In the genomic region with DNA sequence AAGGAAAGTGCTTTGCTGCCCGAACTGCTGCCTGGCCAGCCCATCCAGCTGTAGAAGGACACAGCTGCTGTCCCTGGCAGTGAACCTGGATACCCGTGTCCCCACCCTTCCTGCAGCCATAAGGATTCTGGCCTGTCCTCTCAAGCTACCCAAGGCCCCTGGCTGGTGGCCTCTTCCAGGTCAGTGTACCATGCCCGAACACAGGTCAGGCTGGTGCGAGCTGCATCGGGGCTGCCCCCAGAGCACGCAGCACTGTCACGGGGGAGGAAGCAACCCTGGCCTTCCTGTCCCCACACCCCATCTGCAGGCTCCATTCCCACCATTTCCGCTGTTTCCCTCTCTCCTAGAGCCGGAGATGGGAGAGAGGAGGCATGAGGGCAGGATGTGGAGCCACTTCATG, we compare ENCODE assay signal across 23 cellular contexts.
"Had no signal": no experiment of that assay in that cellular context is flagged by ENCODE, and none has a peak within 500 bp of the region (broad histone marks: within the 10 kb centered on the region; RNA-seq: fewer than 3 reads in every experiment).

No MANE protein-coding gene starts in this region.

- H3K4me3 Mint-ChIP-seq: activated CD4-positive, alpha-beta T cell treated with anti-CD3 and anti-CD28 coated beads for 36 hours; activated CD8-positive, alpha-beta memory T cell treated with anti-CD3 and anti-CD28 coated beads, Interleukin-2, amount 10 ng/mL, durations not matched to agents 7 days and 5 days; activated CD8-positive, alpha-beta T cell treated with anti-CD3 and anti-CD28 coated beads, Interleukin-2, amount 10 ng/mL, durations not matched to agents 7 days and 5 days; activated naive CD4-positive, alpha-beta T cell treated with anti-CD3 and anti-CD28 coated beads, Interleukin-2, amount 50 U/mL, for 24 hours; activated naive CD8-positive, alpha-beta T cell treated with anti-CD3 and anti-CD28 coated beads, Interleukin-2, amount 50 U/mL, for 24 hours; dendritic cell treated with granulocyte-macrophage colony-stimulating factor and Interleukin-4, amounts not matched to agents 40 ng/mL and 50 ng/mL, for 4 days; nephron; T-cell; type B pancreatic cell had no signal

- H3K9me3 Mint-ChIP-seq: activated naive CD4-positive, alpha-beta T cell treated with anti-CD3 and anti-CD28 coated beads, Interleukin-2, amount 50 U/mL, for 24 hours; dendritic cell treated with granulocyte-macrophage colony-stimulating factor and Interleukin-4, amounts not matched to agents 40 ng/mL and 50 ng/mL, for 4 days; nephron; T-cell; type B pancreatic cell had no signal

- H3K27ac ChIP-seq: esophagus muscularis mucosa, foreskin keratinocyte, left ventricle myocardium inferior, pancreas, psoas muscle, thoracic aorta, vagina had no signal

- DNase-seq: activated CD4-positive, alpha-beta T cell treated with anti-CD3 and anti-CD28 coated beads for 36 hours; activated CD4-positive, CD25-positive, alpha-beta regulatory T cell; activated CD8-positive, alpha-beta memory T cell treated with anti-CD3 and anti-CD28 coated beads, Interleukin-2, amount 10 ng/mL, durations not matched to agents 7 days and 5 days; activated CD8-positive, alpha-beta T cell treated with anti-CD3 and anti-CD28 coated beads, Interleukin-2, amount 10 ng/mL, durations not matched to agents 7 days and 5 days; activated naive CD8-positive, alpha-beta T cell treated with anti-CD3 and anti-CD28 coated beads, Interleukin-2, amount 50 U/mL, for 24 hours; amygdala; caudate nucleus; effector CD4-positive, alpha-beta T cell; foreskin keratinocyte; left ventricle myocardium inferior; mammary epithelial cell; psoas muscle; stimulated activated CD4-positive, alpha-beta T cell treated with anti-CD3 and anti-CD28 coated beads, Interleukin-2, amount 100 ng/mL, for 48 hours; stimulated activated naive CD4-positive, alpha-beta T cell treated with Interleukin-2 at 50 U/mL for 16 hours had no signal

- H3K27ac Mint-ChIP-seq: activated CD4-positive, alpha-beta T cell treated with anti-CD3 and anti-CD28 coated beads for 36 hours; activated CD8-positive, alpha-beta memory T cell treated with anti-CD3 and anti-CD28 coated beads, Interleukin-2, amount 10 ng/mL, durations not matched to agents 7 days and 5 days; activated CD8-positive, alpha-beta T cell treated with anti-CD3 and anti-CD28 coated beads, Interleukin-2, amount 10 ng/mL, durations not matched to agents 7 days and 5 days; activated naive CD8-positive, alpha-beta T cell treated with anti-CD3 and anti-CD28 coated beads, Interleukin-2, amount 50 U/mL, for 24 hours; dendritic cell treated with granulocyte-macrophage colony-stimulating factor and Interleukin-4, amounts not matched to agents 40 ng/mL and 50 ng/mL, for 4 days; nephron; T-cell; type B pancreatic cell had no signal

- H3K4me1 ChIP-seq: esophagus muscularis mucosa, foreskin keratinocyte, left ventricle myocardium inferior, pancreas, psoas muscle, vagina had no signal

- H3K27me3 ChIP-seq: esophagus muscularis mucosa, foreskin keratinocyte, pancreas, vagina had no signal

- H3K36me3 Mint-ChIP-seq: activated CD8-positive, alpha-beta memory T cell treated with anti-CD3 and anti-CD28 coated beads, Interleukin-2, amount 10 ng/mL, durations not matched to agents 7 days and 5 days had no signal

- H3K4me1 Mint-ChIP-seq: activated CD4-positive, alpha-beta T cell treated with anti-CD3 and anti-CD28 coated beads for 36 hours; activated CD8-positive, alpha-beta memory T cell treated with anti-CD3 and anti-CD28 coated beads, Interleukin-2, amount 10 ng/mL, durations not matched to agents 7 days and 5 days; activated naive CD4-positive, alpha-beta T cell treated with anti-CD3 and anti-CD28 coated beads, Interleukin-2, amount 50 U/mL, for 24 hours; nephron; T-cell had no signal

- H3K4me3 ChIP-seq: esophagus muscularis mucosa, left ventricle myocardium inferior, pancreas, psoas muscle, thoracic aorta, vagina had no signal

- H3K27me3 Mint-ChIP-seq: activated CD4-positive, alpha-beta T cell treated with anti-CD3 and anti-CD28 coated beads for 36 hours; activated CD8-positive, alpha-beta memory T cell treated with anti-CD3 and anti-CD28 coated beads, Interleukin-2, amount 10 ng/mL, durations not matched to agents 7 days and 5 days; activated naive CD4-positive, alpha-beta T cell treated with anti-CD3 and anti-CD28 coated beads, Interleukin-2, amount 50 U/mL, for 24 hours; T-cell; type B pancreatic cell had no signal

- ATAC-seq: activated CD4-positive, alpha-beta T cell treated with anti-CD3 and anti-CD28 coated beads for 36 hours; activated CD8-positive, alpha-beta memory T cell treated with anti-CD3 and anti-CD28 coated beads, Interleukin-2, amount 10 ng/mL, durations not matched to agents 7 days and 5 days; activated CD8-positive, alpha-beta T cell treated with anti-CD3 and anti-CD28 coated beads, Interleukin-2, amount 10 ng/mL, durations not matched to agents 7 days and 5 days; activated naive CD8-positive, alpha-beta T cell treated with anti-CD3 and anti-CD28 coated beads, Interleukin-2, amount 50 U/mL, for 24 hours; foreskin keratinocyte; pancreas; T-cell had no signal

- H3K9me3 ChIP-seq: esophagus muscularis mucosa, pancreas, thoracic aorta, vagina had no signal
